Comparison of ENCODE assay signal across 40 cellular contexts in genomic region chr1:165474196-165474595, GRCh38. TPM values are rescaled to one million over a fixed set of nuclear protein-coding genes. Genes with fewer than 3 reads are reported as not detected.
"Had no signal": no experiment of that assay in that cellular context is flagged by ENCODE, and none has a peak within 500 bp of the region (broad histone marks: within the 10 kb centered on the region; RNA-seq: fewer than 3 reads in every experiment).

No MANE protein-coding gene starts in this region.

- H3K9me3 ChIP-seq: adrenal gland, ascending aorta, body of pancreas, breast epithelium had no signal

- H3K4me1 Mint-ChIP-seq: activated naive CD4-positive, alpha-beta T cell treated with anti-CD3 and anti-CD28 coated beads, Interleukin-2, amount 10 ng/mL, durations not matched to agents 7 days and 5 days; activated naive CD4-positive, alpha-beta T cell treated with anti-CD3 and anti-CD28 coated beads, Interleukin-2, amount 50 U/mL, for 24 hours; activated naive CD8-positive, alpha-beta T cell treated with anti-CD3 and anti-CD28 coated beads for 36 hours; activated naive CD8-positive, alpha-beta T cell treated with anti-CD3 and anti-CD28 coated beads, Interleukin-2, amount 10 ng/mL, durations not matched to agents 7 days and 5 days; activated naive CD8-positive, alpha-beta T cell treated with anti-CD3 and anti-CD28 coated beads, Interleukin-2, amount 50 U/mL, for 24 hours; activated T-helper 17 cell treated with anti-CD3 and anti-CD28 coated beads, Interleukin-2, amount 50 U/mL, for 72 hours; brain; central memory CD8-positive, alpha-beta T cell had no signal

- H3K9me3 Mint-ChIP-seq: activated naive CD4-positive, alpha-beta T cell treated with anti-CD3 and anti-CD28 coated beads for 36 hours; activated naive CD4-positive, alpha-beta T cell treated with anti-CD3 and anti-CD28 coated beads, Interleukin-2, amount 10 ng/mL, durations not matched to agents 7 days and 5 days; activated naive CD4-positive, alpha-beta T cell treated with anti-CD3 and anti-CD28 coated beads, Interleukin-2, amount 50 U/mL, for 24 hours; activated naive CD4-positive, alpha-beta T cell treated with anti-CD3 and anti-CD28 coated beads, Interleukin-2, amount 50 U/mL, for 72 hours; activated naive CD8-positive, alpha-beta T cell treated with anti-CD3 and anti-CD28 coated beads for 36 hours; activated naive CD8-positive, alpha-beta T cell treated with anti-CD3 and anti-CD28 coated beads, Interleukin-2, amount 10 ng/mL, durations not matched to agents 7 days and 5 days; activated naive CD8-positive, alpha-beta T cell treated with anti-CD3 and anti-CD28 coated beads, Interleukin-2, amount 50 U/mL, for 24 hours; activated T-cell treated with anti-CD3 and anti-CD28 coated beads, Interleukin-2, amount 50 U/mL, for 24 hours; activated T-cell treated with anti-CD3 and anti-CD28 coated beads, Interleukin-2, amount 50 U/mL, for 4 hours; activated T-cell treated with anti-CD3 and anti-CD28 coated beads, Interleukin-2, amount 50 U/mL, for 72 hours; activated T-helper 1 cell treated with anti-CD3 and anti-CD28 coated beads, Interleukin-12 subunit alpha, Interleukin-12 subunit beta, Interleukin-2, Interleukin-4 antibody, amounts not matched to agents 30 ng/mL and 10 ng/mL and 1 ng/mL, durations not matched to agents 14 hours and 24 hours and 36 hours; activated T-helper 17 cell treated with anti-CD3 and anti-CD28 coated beads, Interleukin-2, amount 50 U/mL, for 72 hours; activated T-helper 2 cell treated with anti-CD3 and anti-CD28 coated beads, Interferon-gamma antibody, Interleukin-2, Interleukin-4, amounts not matched to agents 10 μg/mL and 5 μg/mL and 100 μg/mL, durations not matched to agents 14 hours and 24 hours and 36 hours; central memory CD8-positive, alpha-beta T cell had no signal

- H3K27ac ChIP-seq: adrenal gland, ascending aorta, body of pancreas, brain microvascular endothelial cell, breast epithelium, cardiac muscle cell had no signal

- H3K27ac Mint-ChIP-seq: activated naive CD4-positive, alpha-beta T cell treated with anti-CD3 and anti-CD28 coated beads for 36 hours; activated naive CD4-positive, alpha-beta T cell treated with anti-CD3 and anti-CD28 coated beads, Interleukin-2, amount 10 ng/mL, durations not matched to agents 7 days and 5 days; activated naive CD4-positive, alpha-beta T cell treated with anti-CD3 and anti-CD28 coated beads, Interleukin-2, amount 50 U/mL, for 24 hours; activated naive CD4-positive, alpha-beta T cell treated with anti-CD3 and anti-CD28 coated beads, Interleukin-2, amount 50 U/mL, for 72 hours; activated naive CD8-positive, alpha-beta T cell; activated naive CD8-positive, alpha-beta T cell treated with anti-CD3 and anti-CD28 coated beads for 36 hours; activated naive CD8-positive, alpha-beta T cell treated with anti-CD3 and anti-CD28 coated beads, Interleukin-2, amount 10 ng/mL, durations not matched to agents 7 days and 5 days; activated naive CD8-positive, alpha-beta T cell treated with anti-CD3 and anti-CD28 coated beads, Interleukin-2, amount 50 U/mL, for 24 hours; activated T-cell treated with anti-CD3 and anti-CD28 coated beads, Interleukin-2, amount 50 U/mL, for 24 hours; activated T-cell treated with anti-CD3 and anti-CD28 coated beads, Interleukin-2, amount 50 U/mL, for 72 hours; activated T-helper 1 cell treated with anti-CD3 and anti-CD28 coated beads, Interleukin-12 subunit alpha, Interleukin-12 subunit beta, Interleukin-2, Interleukin-4 antibody, amounts not matched to agents 30 ng/mL and 10 ng/mL and 1 ng/mL, durations not matched to agents 14 hours and 24 hours and 36 hours; activated T-helper 17 cell treated with anti-CD3 and anti-CD28 coated beads, Interleukin-2, amount 50 U/mL, for 72 hours; activated T-helper 2 cell treated with anti-CD3 and anti-CD28 coated beads, Interferon-gamma antibody, Interleukin-2, Interleukin-4, amounts not matched to agents 10 μg/mL and 5 μg/mL and 100 μg/mL, durations not matched to agents 14 hours and 24 hours and 36 hours; brain had no signal

- H3K4me1 ChIP-seq: adrenal gland, ascending aorta, body of pancreas, breast epithelium had no signal

- H3K36me3 ChIP-seq: adrenal gland, ascending aorta, brain microvascular endothelial cell, breast epithelium, cardiac muscle cell had no signal

- H3K4me3 ChIP-seq: adrenal gland, ascending aorta, body of pancreas, breast epithelium, cardiac muscle cell had no signal

- H3K4me3 Mint-ChIP-seq: activated naive CD4-positive, alpha-beta T cell treated with anti-CD3 and anti-CD28 coated beads for 36 hours; activated naive CD4-positive, alpha-beta T cell treated with anti-CD3 and anti-CD28 coated beads, Interleukin-2, amount 10 ng/mL, durations not matched to agents 7 days and 5 days; activated naive CD4-positive, alpha-beta T cell treated with anti-CD3 and anti-CD28 coated beads, Interleukin-2, amount 50 U/mL, for 24 hours; activated naive CD8-positive, alpha-beta T cell; activated naive CD8-positive, alpha-beta T cell treated with anti-CD3 and anti-CD28 coated beads for 36 hours; activated naive CD8-positive, alpha-beta T cell treated with anti-CD3 and anti-CD28 coated beads, Interleukin-2, amount 10 ng/mL, durations not matched to agents 7 days and 5 days; activated naive CD8-positive, alpha-beta T cell treated with anti-CD3 and anti-CD28 coated beads, Interleukin-2, amount 50 U/mL, for 24 hours; activated T-cell treated with anti-CD3 and anti-CD28 coated beads, Interleukin-2, amount 50 U/mL, for 24 hours; activated T-cell treated with anti-CD3 and anti-CD28 coated beads, Interleukin-2, amount 50 U/mL, for 4 hours; activated T-cell treated with anti-CD3 and anti-CD28 coated beads, Interleukin-2, amount 50 U/mL, for 72 hours; activated T-helper 1 cell treated with anti-CD3 and anti-CD28 coated beads, Interleukin-12 subunit alpha, Interleukin-12 subunit beta, Interleukin-2, Interleukin-4 antibody, amounts not matched to agents 30 ng/mL and 10 ng/mL and 1 ng/mL, durations not matched to agents 14 hours and 24 hours and 36 hours; activated T-helper 17 cell treated with anti-CD3 and anti-CD28 coated beads, Interleukin-2, amount 50 U/mL, for 72 hours; brain; central memory CD8-positive, alpha-beta T cell had no signal

- DNase-seq: activated effector memory CD4-positive, alpha-beta T cell treated with anti-CD3 and anti-CD28 coated beads, Interleukin-2, amount 50 U/mL, for 16 hours; activated effector memory CD4-positive, alpha-beta T cell treated with Interleukin-2 at 50 U/mL for 16 hours; activated gamma-delta T cell; activated gamma-delta T cell treated with Interleukin-2 at 50 U/mL for 16 hours; activated naive CD4-positive, alpha-beta T cell; activated naive CD4-positive, alpha-beta T cell treated with anti-CD3 and anti-CD28 coated beads for 36 hours; activated naive CD4-positive, alpha-beta T cell treated with anti-CD3 and anti-CD28 coated beads, Interleukin-2, amount 10 ng/mL, durations not matched to agents 7 days and 5 days; activated naive CD4-positive, alpha-beta T cell treated with anti-CD3 and anti-CD28 coated beads, Interleukin-2, amount 50 U/mL, for 16 hours; activated naive CD4-positive, alpha-beta T cell treated with Interleukin-2 at 50 U/mL for 16 hours; activated naive CD8-positive, alpha-beta T cell treated with anti-CD3 and anti-CD28 coated beads for 36 hours; activated naive CD8-positive, alpha-beta T cell treated with anti-CD3 and anti-CD28 coated beads, Interleukin-2, amount 10 ng/mL, durations not matched to agents 7 days and 5 days; activated naive CD8-positive, alpha-beta T cell treated with anti-CD3 and anti-CD28 coated beads, Interleukin-2, amount 50 U/mL, for 24 hours; activated T-cell treated with anti-CD3 and anti-CD28 coated beads for 4 hours; activated T-cell treated with anti-CD3 and anti-CD28 coated beads, Interleukin-2, amount 50 U/mL, for 1 hour; activated T-cell treated with anti-CD3 and anti-CD28 coated beads, Interleukin-2, amount 50 U/mL, for 24 hours; activated T-cell treated with anti-CD3 and anti-CD28 coated beads, Interleukin-2, amount 50 U/mL, for 4 hours; activated T-cell treated with anti-CD3 and anti-CD28 coated beads, Interleukin-2, amount 50 U/mL, for 48 hours; activated T-cell treated with anti-CD3 and anti-CD28 coated beads, Interleukin-2, amount 50 U/mL, for 72 hours; adrenal gland; amniotic stem cell; amygdala; anterior cingulate cortex; aorta; body of pancreas; brain microvascular endothelial cell; central memory CD4-positive, alpha-beta T cell; cerebellar nuclear complex had no signal

- ATAC-seq: activated naive CD4-positive, alpha-beta T cell treated with anti-CD3 and anti-CD28 coated beads, Interleukin-2, amount 50 U/mL, for 72 hours; activated naive CD8-positive, alpha-beta T cell treated with anti-CD3 and anti-CD28 coated beads, Interleukin-2, amount 50 U/mL, for 24 hours; activated T-cell treated with anti-CD3 and anti-CD28 coated beads, Interleukin-2, amount 50 U/mL, for 4 hours; activated T-cell treated with anti-CD3 and anti-CD28 coated beads, Interleukin-2, amount 50 U/mL, for 72 hours; activated T-helper 17 cell treated with anti-CD3 and anti-CD28 coated beads, Interleukin-2, amount 50 U/mL, for 72 hours; body of pancreas had no signal

- H3K27me3 ChIP-seq: adrenal gland, ascending aorta, body of pancreas, brain microvascular endothelial cell, breast epithelium, cardiac muscle cell had no signal

RNA-seq across cellular contexts. Expression of gene RXRG, which starts 29.3 kb away (rescaled TPM):
- total RNA-seq: activated naive CD4-positive, alpha-beta T cell treated with anti-CD3 and anti-CD28 coated beads for 36 hours; activated naive CD8-positive, alpha-beta T cell treated with anti-CD3 and anti-CD28 coated beads, Interleukin-2, amount 10 ng/mL, durations not matched to agents 7 days and 5 days; activated T-cell treated with anti-CD3 and anti-CD28 coated beads, Interleukin-2, amount 50 U/mL, for 4 hours; activated T-cell treated with anti-CD3 and anti-CD28 coated beads, Interleukin-2, amount 50 U/mL, for 72 hours; activated T-helper 1 cell treated with anti-CD3 and anti-CD28 coated beads, Interleukin-12 subunit alpha, Interleukin-12 subunit beta, Interleukin-2, Interleukin-4 antibody, amounts not matched to agents 30 ng/mL and 10 ng/mL and 1 ng/mL, durations not matched to agents 14 hours and 24 hours and 36 hours; activated T-helper 17 cell treated with anti-CD3 and anti-CD28 coated beads, Interleukin-2, amount 50 U/mL, for 72 hours; activated T-helper 2 cell treated with anti-CD3 and anti-CD28 coated beads, Interferon-gamma antibody, Interleukin-2, Interleukin-4, amounts not matched to agents 10 μg/mL and 5 μg/mL and 100 μg/mL, durations not matched to agents 14 hours and 24 hours and 36 hours; ascending aorta; astrocyte; bronchial epithelial cell had no signal
